Comparison of ENCODE assay signal across 12 cellular contexts in genomic region chr4:86942185-86942666, GRCh38. TPM values are rescaled to one million over a fixed set of nuclear protein-coding genes. Genes with fewer than 3 reads are reported as not detected.
DNase-seq lines count a peak whose midpoint lies in the region; ATAC-seq, FAIRE-seq and TF ChIP-seq lines count a peak whose summit lies in the region.
"Had no signal": no experiment of that assay in that cellular context is flagged by ENCODE, and none has a peak within 500 bp of the region (broad histone marks: within the 10 kb centered on the region; RNA-seq: fewer than 3 reads in every experiment).

No MANE protein-coding gene starts in this region.

- H3K9ac ChIP-seq in DND-41 (ENCODE audit: low read depth, low read length) (no peak overlapping the region), K562 (ENCODE audit: insufficient read depth in 1 of 2, low read depth in 2 of 2, low read length in 2 of 2) (peak overlapping the region in 1 of 2 experiments; percentile 44; a peak in 2 of 4 replicates)

- H3K4me3 Mint-ChIP-seq in CD8-positive, alpha-beta T cell, result no peak overlapping the region
- H3K4me3 Mint-ChIP-seq in Calu3 (ENCODE audit: low read depth, unreplicated experiment), result no peak overlapping the region
- H3K4me3 Mint-ChIP-seq: activated T-cell treated with anti-CD3 and anti-CD28 coated beads, Interleukin-2, amount 50 U/mL, for 72 hours had no signal

- H3K4me3 ChIP-seq in DND-41 (ENCODE audit: low read depth in 1 of 2, low read length in 2 of 2) (no peak overlapping the region), LNCaP clone FGC (ENCODE audit: low read depth, low read length) (no peak overlapping the region), K562 (no peak overlapping the region), mucosa of descending colon (no peak overlapping the region)
- H3K4me3 ChIP-seq in CD8-positive, alpha-beta T cell (ENCODE audit: low read depth, low read length), result no peak overlapping the region
- H3K4me3 ChIP-seq: breast epithelium had no signal

- no peaks in the 10 kb centered on the region for H3K36me3 Mint-ChIP-seq in CD8-positive, alpha-beta T cell
- H3K36me3 Mint-ChIP-seq in Calu3 (ENCODE audit: insufficient read depth, unreplicated experiment), result no peaks in the 10 kb centered on the region

- H3K27me3 ChIP-seq in DND-41 (ENCODE audit: insufficient read depth, low read length, poor library complexity) (no peaks in the 10 kb centered on the region), K562 (ENCODE audit: control insufficient read depth in 2 of 2, insufficient read depth in 2 of 2, low read length in 2 of 2) (no peaks in the 10 kb centered on the region)
- no peaks in the 10 kb centered on the region for H3K27me3 ChIP-seq in CD8-positive, alpha-beta T cell (ENCODE audit: insufficient read depth, low read length)
- H3K27me3 ChIP-seq: breast epithelium had no signal

- H3K27ac ChIP-seq in DND-41 (ENCODE audit: low read length), result peak overlapping the region; percentile 33; the same call in 1 of the 2 replicates
- H3K27ac ChIP-seq in K562 (ENCODE audit: extremely low read depth, low read depth, low read length), result peak overlapping the region; percentile 67
- H3K27ac ChIP-seq in CD8-positive, alpha-beta T cell (ENCODE audit: low read depth, low read length), result no peak overlapping the region
- H3K27ac ChIP-seq: breast epithelium had no signal

- CTCF ChIA-PET in K562 (lab: Yijun Ruan, JAX; ENCODE audit: low intra/inter-chr PET ratio), result no interaction called here
- CTCF ChIA-PET in CD8-positive, alpha-beta T cell (lab: Charles Lee), result interaction anchor here (0.8 kb wide), 1 partner anchor 19 kb away, joined by 4 read pairs; no protein-coding TSS in a partner anchor
- CTCF ChIA-PET in Calu3 (lab: Charles Lee), result interaction anchor here (0.5 to 1.0 kb wide), 4 partner anchors 25 to 151 kb away, joined by 3 to 6 read pairs (median 4); no protein-coding TSS in a partner anchor

- no TSS peak for BruUV-seq in K562 (replicated peaks; lab: Mats Ljungman, UMichigan)
- BruUV-seq in Calu3 (replicated peaks; lab: Mats Ljungman, UMichigan), result no TSS peak

- no peaks in the 10 kb centered on the region for H3K36me3 ChIP-seq in DND-41 (ENCODE audit: insufficient read depth, low read length)
- 0 out of 3 replicates have a peak, but pooled peaks cover 4% of the 10 kb centered on the region for H3K36me3 ChIP-seq in K562 (ENCODE audit: control insufficient read depth, insufficient read depth, low read length)
- H3K36me3 ChIP-seq in mucosa of descending colon (ENCODE audit: low read depth), result no peaks in the 10 kb centered on the region
- no peaks in the 10 kb centered on the region for H3K36me3 ChIP-seq in CD8-positive, alpha-beta T cell (ENCODE audit: insufficient read depth, low read length)
- H3K36me3 ChIP-seq: breast epithelium had no signal

- H4K20me1 ChIP-seq in DND-41 (ENCODE audit: insufficient read depth, low read length), result peaks cover 11% of the 10 kb centered on the region; the same call in 1 of the 2 replicates
- H4K20me1 ChIP-seq in K562 (replicated peaks; ENCODE audit: control insufficient read depth, insufficient read depth, low read length), result no peaks in the 10 kb centered on the region

- H3K27me3 Mint-ChIP-seq in CD8-positive, alpha-beta T cell (ENCODE audit: low read depth), result no peaks in the 10 kb centered on the region
- H3K27me3 Mint-ChIP-seq in Calu3 (ENCODE audit: unreplicated experiment), result no peaks in the 10 kb centered on the region

- DNase-seq in DND-41 (no peak), LNCaP clone FGC (ENCODE audit: low read depth) (peak; percentile 84), K562 (ENCODE audit: extremely low read depth in 1 of 4, low spot score in 3 of 4) (peak; percentile 34 to 60 (median 55)), mucosa of descending colon (no peak), Calu3 (no peak)
- DNase-seq in stimulated activated CD4-positive, alpha-beta T cell treated with anti-CD3 and anti-CD28 coated beads, Interleukin-4, amount 100 ng/mL, for 24 hours, result no peak
- DNase-seq in CD8-positive, alpha-beta T cell, result no peak
- DNase-seq: activated T-cell treated with anti-CD3 and anti-CD28 coated beads, Interleukin-2, amount 50 U/mL, for 72 hours; NCI-H1048; NCI-H510A treated with DMSO at 0.1 percent for 48 hours had no signal

- TF ChIP-seq EP300 in K562 (IDR thresholded peaks at IDR 0.05; ENCODE audit: low read length), result peak; percentile 77

- no peak for TF ChIP-seq CTCF in DND-41 (IDR thresholded peaks at IDR 0.05; ENCODE audit: borderline replicate concordance, extremely low read depth, low read length, poor library complexity, severe bottlenecking)
- no peak for TF ChIP-seq CTCF in LNCaP clone FGC (IDR thresholded peaks at IDR 0.05; ENCODE audit: control insufficient read depth, extremely low read depth, insufficient read depth)
- TF ChIP-seq CTCF in K562 (IDR thresholded peaks at IDR 0.05 in 2 of 3, conservative IDR thresholded peaks at IDR 0.05 in 1 of 3; ENCODE audit: insufficient read depth in 2 of 3, low read depth in 1 of 3, low read length in 3 of 3), result no peak
- TF ChIP-seq CTCF in mucosa of descending colon (IDR thresholded peaks at IDR 0.05), result no peak
- TF ChIP-seq CTCF in CD8-positive, alpha-beta T cell (IDR thresholded peaks at IDR 0.05), result no peak
- TF ChIP-seq CTCF in Calu3 (IDR thresholded peaks at IDR 0.05; ENCODE audit: unreplicated experiment), result no peak

- in situ Hi-C loops in K562 (cut with MboI), result no loop called here

- no peak overlapping the region for H3K27ac Mint-ChIP-seq in CD8-positive, alpha-beta T cell
- no peak overlapping the region for H3K27ac Mint-ChIP-seq in Calu3 (ENCODE audit: unreplicated experiment)
- H3K27ac Mint-ChIP-seq: activated T-cell treated with anti-CD3 and anti-CD28 coated beads, Interleukin-2, amount 50 U/mL, for 72 hours had no signal

- H3K4me1 ChIP-seq in DND-41 (ENCODE audit: insufficient read depth, low read length) (peaks cover 69% of the 10 kb centered on the region), K562 (replicated peaks in 1 of 2; ENCODE audit: control insufficient read depth in 2 of 2, insufficient read depth in 2 of 2, low read length in 2 of 2) (peaks cover 16 to 55% of the 10 kb centered on the region in 2 experiments), mucosa of descending colon (ENCODE audit: low read depth) (peaks cover 54% of the 10 kb centered on the region)
- H3K4me1 ChIP-seq in CD8-positive, alpha-beta T cell (ENCODE audit: insufficient read depth, low read length), result peaks cover 37% of the 10 kb centered on the region

- H3K4me2 ChIP-seq in DND-41 (ENCODE audit: insufficient read depth, low read length), result no peak overlapping the region
- H3K4me2 ChIP-seq in K562 (ENCODE audit: insufficient read depth, low read length), result peak overlapping the region; percentile 48

- H3K9me3 ChIP-seq in DND-41 (ENCODE audit: insufficient read depth, low read length, severe bottlenecking) (no peaks in the 10 kb centered on the region), K562 (replicated peaks; ENCODE audit: control insufficient read depth, insufficient read depth, low read depth, low read length) (no peaks in the 10 kb centered on the region), mucosa of descending colon (no peaks in the 10 kb centered on the region)
- no peaks in the 10 kb centered on the region for H3K9me3 ChIP-seq in CD8-positive, alpha-beta T cell (ENCODE audit: low read length)
- H3K9me3 ChIP-seq: breast epithelium had no signal

- peaks cover 69% of the 10 kb centered on the region for H3K4me1 Mint-ChIP-seq in CD8-positive, alpha-beta T cell (ENCODE audit: low read depth)
- H3K4me1 Mint-ChIP-seq in Calu3 (ENCODE audit: low read depth, unreplicated experiment), result peaks cover 17% of the 10 kb centered on the region

- POLR2A ChIA-PET in K562 (lab: Yijun Ruan, JAX), result interaction anchor here (0.6 to 2.1 kb wide), 4 partner anchors 9 to 64 kb away, joined by 3 to 9 read pairs (median 4); no protein-coding TSS in a partner anchor
- POLR2A ChIA-PET in CD8-positive, alpha-beta T cell (lab: Charles Lee), result no interaction called here

- 11% methylated on average over 1 of the region's 1 CpG for WGBS in K562 (ENCODE audit: insufficient coverage, low coverage, missing lambda C conversion rate)

- H3K79me2 ChIP-seq in DND-41 (ENCODE audit: insufficient read depth, low read length), result peaks cover 99% of the 10 kb centered on the region
- H3K79me2 ChIP-seq in K562 (ENCODE audit: control insufficient read depth, insufficient read depth, low read length), result peaks cover 93% of the 10 kb centered on the region

- H2AFZ ChIP-seq in DND-41 (ENCODE audit: low read depth, low read length) (no peak overlapping the region), K562 (ENCODE audit: low read depth, low read length) (peak overlapping the region; percentile 60)

- no peak for TF ChIP-seq RAD21 in K562 (CRISPR knock-in tag; conservative IDR thresholded peaks at IDR 0.05 in 1 of 2, IDR thresholded peaks at IDR 0.05 in 1 of 2)

- H3K9me1 ChIP-seq in K562 (ENCODE audit: control insufficient read depth, insufficient read depth, low read length), result no peaks in the 10 kb centered on the region

- no peak for FAIRE-seq in K562 (lab: Jason Lieb, UNC)

- intact Hi-C loops in K562 (cut with micrococcal nuclease) (no loop called here), mucosa of descending colon (cut with DNase I, micrococcal nuclease) (no loop called here), Calu3 (cut with micrococcal nuclease; ENCODE audit: unreplicated experiment) (no loop called here)
- intact Hi-C loops in CD8-positive, alpha-beta T cell (cut with DNase I, micrococcal nuclease), result no loop called here

- ATAC-seq in DND-41 (ENCODE audit: insufficient read depth, low read depth) (no peak), K562 (peak; percentile 6; the same call in 2 of the 3 replicates), mucosa of descending colon (peak; percentile 90), HG03469 (IDR thresholded peaks at IDR 0.05; ENCODE audit: unreplicated experiment) (no peak)
- ATAC-seq in CD8-positive, alpha-beta T cell, result no peak
- ATAC-seq: activated T-cell treated with anti-CD3 and anti-CD28 coated beads, Interleukin-2, amount 50 U/mL, for 72 hours had no signal

- no peak for TF ChIP-seq POLR2A in K562 (conservative IDR thresholded peaks at IDR 0.05)

- H3K9me3 Mint-ChIP-seq in CD8-positive, alpha-beta T cell, result no peaks in the 10 kb centered on the region
- no peaks in the 10 kb centered on the region for H3K9me3 Mint-ChIP-seq in Calu3 (ENCODE audit: low read depth, unreplicated experiment)
- H3K9me3 Mint-ChIP-seq: activated T-cell treated with anti-CD3 and anti-CD28 coated beads, Interleukin-2, amount 50 U/mL, for 72 hours had no signal

RNA-seq across cellular contexts. Expression of gene AFF1, which starts 7.4 kb away (rescaled TPM):
- total RNA-seq in K562 (2011; cell fraction: chromatin; rRNA removed; ENCODE audit: low replicate concordance), result 144 and 172 TPM in 2 replicates
- total RNA-seq in K562 (2011; cell fraction: nucleolus; rRNA removed), result 34.5 and 40.9 TPM in 2 replicates
- total RNA-seq in K562 (2011; cell fraction: nucleoplasm; rRNA removed), result 54.2 and 74.1 TPM in 2 replicates
- total RNA-seq in K562 (2014; rRNA removed) (16.9 and 17.1 TPM in 2 replicates), K562 (2014; rRNA removed; fragmentation: Illumina TruSeq; extraction: Trizol) (19.0 and 21.2 TPM in 2 replicates), K562 (2015; rRNA removed; fragmentation: Illumina TruSeq; extraction: Trizol) (17.8 and 20.7 TPM in 2 replicates), K562 (2021) (46.2 and 47.5 TPM in 2 replicates), mucosa of descending colon (100 to 1,000 TPM in 2 of 3 donors, 10 to 100 TPM in 1; 84.0 to 150 (median 120) TPM), Calu3 (2022) (37.7 and 40.2 TPM in 2 replicates)
- polyA plus RNA-seq in K562 (2011; rRNA removed) (17.2 and 17.7 TPM in 2 replicates), K562 (2014; fragmentation: Illumina TruSeq; extraction: Trizol) (29.5 and 31.9 TPM in 2 replicates), K562 (2014; fragmentation: Nextera tagmentation; extraction: Ambion mirVana) (1 to 10 TPM; 4.1 to 9.9 TPM), K562 (2014; rRNA removed) (15.2 and 15.3 TPM in 2 replicates)
- 9.4 and 16.2 TPM in 2 replicates for polyA plus RNA-seq in K562 (2011; cell fraction: cytosol; rRNA removed)
- 37.1 and 55.1 TPM in 2 replicates for polyA plus RNA-seq in K562 (2011; cell fraction: nucleus; rRNA removed)
- 12.9 and 15.0 TPM in 2 replicates for polyA plus RNA-seq in K562 (2012)
- 71.7 and 90.0 TPM in 2 replicates for polyA minus RNA-seq in K562 (2011; rRNA and poly(A)+ RNA removed)
- 28.2 and 30.6 TPM in 2 replicates for polyA minus RNA-seq in K562 (2011; cell fraction: cytosol; rRNA and poly(A)+ RNA removed)
- 35.0 and 70.0 TPM in 2 replicates for polyA minus RNA-seq in K562 (2011; cell fraction: nucleus; rRNA and poly(A)+ RNA removed)
- 10 to 100 TPM; 32.3 to 33.8 TPM for total RNA-seq in CD8-positive, alpha-beta T cell

RNA-seq across cellular contexts. Expression of gene C4orf36, which starts 50.0 kb away (rescaled TPM):
- total RNA-seq in K562 (2011; cell fraction: chromatin; rRNA removed; ENCODE audit: low replicate concordance), result not detected in 2 replicates
- total RNA-seq in K562 (2011; cell fraction: nucleolus; rRNA removed), result not detected in 2 replicates
- not detected in 2 replicates for total RNA-seq in K562 (2011; cell fraction: nucleoplasm; rRNA removed)
- total RNA-seq in K562 (2014; rRNA removed) (0.14 TPM in 1 of 2 replicates, not detected in the other), K562 (2014; rRNA removed; fragmentation: Illumina TruSeq; extraction: Trizol) (not detected in 2 replicates), K562 (2015; rRNA removed; fragmentation: Illumina TruSeq; extraction: Trizol) (not detected in 2 replicates), K562 (2021) (not detected in 2 replicates), mucosa of descending colon (under 1 TPM; 0.67 to 0.96 (median 0.85) TPM), Calu3 (2022) (1.7 and 1.9 TPM in 2 replicates)
- polyA plus RNA-seq in K562 (2011; rRNA removed) (0.17 TPM in 1 of 2 replicates, not detected in the other), K562 (2014; fragmentation: Illumina TruSeq; extraction: Trizol) (0.45 TPM in 1 of 2 replicates, not detected in the other), K562 (2014; fragmentation: Nextera tagmentation; extraction: Ambion mirVana) (under 1 TPM in 1 of 2 experiments, not detected in 1; 0.23 TPM), K562 (2014; rRNA removed) (not detected in 2 replicates)
- polyA plus RNA-seq in K562 (2011; cell fraction: cytosol; rRNA removed), result 0.13 and 0.27 TPM in 2 replicates
- 0.45 and 0.48 TPM in 2 replicates for polyA plus RNA-seq in K562 (2011; cell fraction: nucleus; rRNA removed)
- 0.05 and 0.22 TPM in 2 replicates for polyA plus RNA-seq in K562 (2012)
- not detected in 2 replicates for polyA minus RNA-seq in K562 (2011; rRNA and poly(A)+ RNA removed)
- not detected in 2 replicates for polyA minus RNA-seq in K562 (2011; cell fraction: cytosol; rRNA and poly(A)+ RNA removed)
- not detected in 2 replicates for polyA minus RNA-seq in K562 (2011; cell fraction: nucleus; rRNA and poly(A)+ RNA removed)
- total RNA-seq in CD8-positive, alpha-beta T cell, result not detected

Comparison
In these comparisons a context has a peak if more than half of its experiments do, and no peak if none do; other contexts are left out.
1. ATAC-seq: peak in K562 (single experiment) and mucosa of descending colon (single experiment); none in DND-41 (single experiment), CD8-positive, alpha-beta T cell (single experiment) and HG03469 (single experiment).
2. DNase-seq: peak in LNCaP clone FGC (single experiment) and K562 (4 of 4); none in DND-41 (single experiment), mucosa of descending colon (0 of 3), stimulated activated CD4-positive, alpha-beta T cell treated with anti-CD3 and anti-CD28 coated beads, Interleukin-4, amount 100 ng/mL, for 24 hours (single experiment), CD8-positive, alpha-beta T cell (0 of 7) and Calu3 (single experiment).